Comparison of ENCODE assay signal across 22 cellular contexts in the genomic region with DNA sequence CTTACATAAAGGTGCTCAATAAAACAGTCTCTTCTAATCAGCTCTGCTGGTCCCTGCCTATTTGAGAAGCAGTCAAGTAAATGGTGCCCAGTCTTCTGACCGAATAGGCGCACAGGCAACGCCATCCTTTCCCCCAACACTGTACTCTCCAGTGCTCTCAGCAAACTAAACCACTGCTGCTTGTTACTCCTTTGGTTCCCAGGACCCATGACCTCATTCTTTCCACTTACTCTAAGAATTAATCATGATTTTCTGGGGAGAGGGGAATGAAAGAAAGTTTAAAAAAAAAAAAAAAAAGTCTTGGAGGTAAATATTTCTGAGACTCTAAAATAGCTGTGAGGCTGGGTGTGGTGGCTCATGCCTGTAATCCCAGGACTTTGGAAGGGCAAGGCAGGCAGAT.
DNase-seq lines count a peak whose midpoint lies in the region; ATAC-seq and TF ChIP-seq lines count a peak whose summit lies in the region.
"Had no signal": no experiment of that assay in that cellular context is flagged by ENCODE, and none has a peak within 500 bp of the region (broad histone marks: within the 10 kb centered on the region; RNA-seq: fewer than 3 reads in every experiment).

No MANE protein-coding gene starts in this region.

- peak overlapping the region; percentile 57 for H3K4me2 ChIP-seq in OCI-LY7 (ENCODE audit: low read length)

- no peak overlapping the region for H2AFZ ChIP-seq in OCI-LY7 (ENCODE audit: low read length)

- peaks cover 67% of the 10 kb centered on the region for H3K36me3 ChIP-seq in OCI-LY7 (ENCODE audit: insufficient read depth, low read length)

- H3K9me2 ChIP-seq in OCI-LY7 (ENCODE audit: insufficient read depth, low read length): no peaks in the 10 kb centered on the region

- H3K27me3 Mint-ChIP-seq in dendritic cell treated with granulocyte-macrophage colony-stimulating factor and Interleukin-4, amounts not matched to agents 40 ng/mL and 50 ng/mL, for 4 days: no peaks in the 10 kb centered on the region
- H3K27me3 Mint-ChIP-seq in stimulated activated memory B cell treated with anti-CD40 and anti-IgM and Interleukin-4, amounts not matched to agents 10 μg/mL and 1 μg/mL and 100 μg/mL, for 72 hours: no peaks in the 10 kb centered on the region
- H3K27me3 Mint-ChIP-seq: type B pancreatic cell had no signal

- no peaks in the 10 kb centered on the region for H3K9me3 Mint-ChIP-seq in activated naive CD4-positive, alpha-beta T cell treated with anti-CD3 and anti-CD28 coated beads, Interleukin-2, amount 50 U/mL, for 72 hours
- no peaks in the 10 kb centered on the region for H3K9me3 Mint-ChIP-seq in dendritic cell treated with granulocyte-macrophage colony-stimulating factor and Interleukin-4, amounts not matched to agents 40 ng/mL and 50 ng/mL, for 4 days
- H3K9me3 Mint-ChIP-seq in stimulated activated memory B cell treated with anti-CD40 and anti-IgM and Interleukin-4, amounts not matched to agents 10 μg/mL and 1 μg/mL and 100 μg/mL, for 72 hours: no peaks in the 10 kb centered on the region
- H3K9me3 Mint-ChIP-seq: CD8-positive, alpha-beta T cell; type B pancreatic cell had no signal

- H3K36me3 Mint-ChIP-seq in activated naive CD4-positive, alpha-beta T cell treated with anti-CD3 and anti-CD28 coated beads, Interleukin-2, amount 50 U/mL, for 72 hours: peaks cover 4 to 23% of the 10 kb centered on the region in 2 donors
- H3K36me3 Mint-ChIP-seq in dendritic cell treated with granulocyte-macrophage colony-stimulating factor and Interleukin-4, amounts not matched to agents 40 ng/mL and 50 ng/mL, for 4 days (ENCODE audit: low read depth): peaks cover 70% of the 10 kb centered on the region
- peaks cover 29% of the 10 kb centered on the region for H3K36me3 Mint-ChIP-seq in stimulated activated memory B cell treated with anti-CD40 and anti-IgM and Interleukin-4, amounts not matched to agents 10 μg/mL and 1 μg/mL and 100 μg/mL, for 72 hours

- no peak for TF ChIP-seq CTCF in OCI-LY7 (conservative IDR thresholded peaks at IDR 0.05; ENCODE audit: low read length)

- no peak for ATAC-seq in activated naive CD4-positive, alpha-beta T cell treated with anti-CD3 and anti-CD28 coated beads, Interleukin-2, amount 50 U/mL, for 72 hours
- ATAC-seq in stimulated activated memory B cell treated with anti-CD40 and anti-IgM and Interleukin-4, amounts not matched to agents 10 μg/mL and 1 μg/mL and 100 μg/mL, for 72 hours: no peak
- ATAC-seq in esophagus mucosa: no peak
- ATAC-seq in GM21529 (IDR thresholded peaks at IDR 0.05; ENCODE audit: unreplicated experiment): no peak
- ATAC-seq: CD8-positive, alpha-beta T cell; K562; left lobe of liver; mucosa of descending colon had no signal

- peaks cover 41% of the 10 kb centered on the region for H3K79me2 ChIP-seq in OCI-LY7 (ENCODE audit: insufficient read depth, low read depth, low read length)

- peak overlapping the region; percentile 24 to 41 for H3K27ac Mint-ChIP-seq in activated naive CD4-positive, alpha-beta T cell treated with anti-CD3 and anti-CD28 coated beads, Interleukin-2, amount 50 U/mL, for 72 hours
- peak overlapping the region; percentile 79 for H3K27ac Mint-ChIP-seq in dendritic cell treated with granulocyte-macrophage colony-stimulating factor and Interleukin-4, amounts not matched to agents 40 ng/mL and 50 ng/mL, for 4 days
- peak overlapping the region; percentile 76 for H3K27ac Mint-ChIP-seq in stimulated activated memory B cell treated with anti-CD40 and anti-IgM and Interleukin-4, amounts not matched to agents 10 μg/mL and 1 μg/mL and 100 μg/mL, for 72 hours
- H3K27ac Mint-ChIP-seq: CD8-positive, alpha-beta T cell; type B pancreatic cell had no signal

- BruUV-seq in OCI-LY7 (replicated peaks; lab: Mats Ljungman, UMichigan): TSS peak; percentile 61

- intact Hi-C loops in OCI-LY7 (cut with micrococcal nuclease; ENCODE audit: unreplicated experiment): no loop called here
- intact Hi-C loops in dendritic cell treated with granulocyte-macrophage colony-stimulating factor and Interleukin-4, amounts not matched to agents 40 ng/mL and 50 ng/mL, for 4 days (cut with micrococcal nuclease): loop anchor here (10.0 kb wide), 1 partner anchor 201 kb away; a partner anchor contains a TSS

- DNase-seq in activated naive CD4-positive, alpha-beta T cell treated with anti-CD3 and anti-CD28 coated beads, Interleukin-2, amount 50 U/mL, for 72 hours (ENCODE audit: low spot score in 2 of 2): no peak
- DNase-seq in activated naive CD4-positive, alpha-beta T cell (lab: John Stamatoyannopoulos, UW): no peak
- DNase-seq in OCI-LY7 (ENCODE audit: low spot score) (no peak), NCI-H146 (lab: John Stamatoyannopoulos, UW) (no peak)
- DNase-seq: activated gamma-delta T cell; CD8-positive, alpha-beta T cell; DMS79; erythroblast; GOT3; mucosa of descending colon; NCI-H1105; NCI-H2107; NCI-H524 treated with DMSO at 0.1 percent for 48 hours; SHP77; T-helper 2 cell had no signal

- peaks cover 77% of the 10 kb centered on the region for H3K4me1 ChIP-seq in OCI-LY7 (ENCODE audit: insufficient read depth, low read length, poor library complexity, severe bottlenecking)

- CTCF ChIA-PET in OCI-LY7 (lab: Charles Lee; ENCODE audit: unreplicated experiment): interaction anchor here (1.0 to 1.2 kb wide), 2 partner anchors 10 to 16 kb away, joined by 3 read pairs; no protein-coding TSS in a partner anchor

- POLR2A ChIA-PET in OCI-LY7 (lab: Charles Lee): interaction anchor here (0.6 to 2.8 kb wide), 5 partner anchors 18 to 85 kb away, joined by 3 to 13 read pairs (median 5); no protein-coding TSS in a partner anchor

- H4K20me1 ChIP-seq in OCI-LY7 (ENCODE audit: insufficient read depth, low read length): no peaks in the 10 kb centered on the region

- no peak overlapping the region for H3K4me3 Mint-ChIP-seq in dendritic cell treated with granulocyte-macrophage colony-stimulating factor and Interleukin-4, amounts not matched to agents 40 ng/mL and 50 ng/mL, for 4 days
- H3K4me3 Mint-ChIP-seq in stimulated activated memory B cell treated with anti-CD40 and anti-IgM and Interleukin-4, amounts not matched to agents 10 μg/mL and 1 μg/mL and 100 μg/mL, for 72 hours: no peak overlapping the region
- H3K4me3 Mint-ChIP-seq: CD8-positive, alpha-beta T cell; type B pancreatic cell had no signal

- peaks cover 95% of the 10 kb centered on the region for H3K4me1 Mint-ChIP-seq in dendritic cell treated with granulocyte-macrophage colony-stimulating factor and Interleukin-4, amounts not matched to agents 40 ng/mL and 50 ng/mL, for 4 days (ENCODE audit: low read depth)
- H3K4me1 Mint-ChIP-seq in stimulated activated memory B cell treated with anti-CD40 and anti-IgM and Interleukin-4, amounts not matched to agents 10 μg/mL and 1 μg/mL and 100 μg/mL, for 72 hours: peaks cover 82% of the 10 kb centered on the region

- H3K27ac ChIP-seq in OCI-LY7 (ENCODE audit: low read depth, low read length, poor library complexity, severe bottlenecking): peak overlapping the region; percentile 99

- peaks cover 5% of the 10 kb centered on the region; the same call in 1 of the 2 replicates for H3K9me3 ChIP-seq in OCI-LY7 (ENCODE audit: low read length)
- H3K9me3 ChIP-seq: mucosa of descending colon had no signal

- H3K4me3 ChIP-seq in OCI-LY7 (ENCODE audit: low read depth, low read length, poor library complexity, severe bottlenecking): peak overlapping the region; percentile 22
- H3K4me3 ChIP-seq: K562, mucosa of descending colon had no signal
